In genomic region chr16:1978476-1979120, GRCh38 we compare ENCODE assay signal across 17 cellular contexts. TPM values are rescaled to one million over a fixed set of nuclear protein-coding genes. Genes with fewer than 3 reads are reported as not detected.
DNase-seq lines count a peak whose midpoint lies in the region; ATAC-seq, FAIRE-seq and TF ChIP-seq lines count a peak whose summit lies in the region.
"Had no signal": no experiment of that assay in that cellular context is flagged by ENCODE, and none has a peak within 500 bp of the region (broad histone marks: within the 10 kb centered on the region; RNA-seq: fewer than 3 reads in every experiment).

No MANE protein-coding gene starts in this region.

- DNase-seq in PC-3 (no peak), esophagus squamous epithelium (lab: John Stamatoyannopoulos, UW) (no peak), vagina (ENCODE audit: extremely low spot score in 2 of 2) (no peak), GM19239 (ENCODE audit: insufficient read length, low spot score) (no peak), NCI-H1436 treated with DMSO at 0.1 percent for 48 hours (lab: John Stamatoyannopoulos, UW) (no peak), gastrocnemius medialis (no peak)
- DNase-seq: activated CD4-positive, alpha-beta T cell treated with anti-CD3 and anti-CD28 coated beads, Interleukin-2, amount 10 ng/mL, durations not matched to agents 24 days and 14 days; BE2C; NCI-H1092 treated with DMSO at 0.1 percent for 48 hours had no signal

- no peaks in the 10 kb centered on the region for H4K20me1 ChIP-seq in PC-3 (ENCODE audit: low read length)

- H3K9me3 ChIP-seq in PC-3 (ENCODE audit: low read length) (no peaks in the 10 kb centered on the region), esophagus squamous epithelium (no peaks in the 10 kb centered on the region), mucosa of rectum (ENCODE audit: control insufficient read depth in 2 of 2, low read length in 2 of 2) (no peaks in the 10 kb centered on the region), vagina (no peaks in the 10 kb centered on the region), gastrocnemius medialis (no peaks in the 10 kb centered on the region)
- H3K9me3 ChIP-seq: ascending aorta, BE2C, gastroesophageal sphincter had no signal

- H3K4me1 ChIP-seq in PC-3 (ENCODE audit: insufficient read depth, low read length), result peaks cover 33% of the 10 kb centered on the region
- peaks cover 25 to 72% (median 29%) of the 10 kb centered on the region in 3 donors for H3K4me1 ChIP-seq in esophagus squamous epithelium
- H3K4me1 ChIP-seq in mucosa of rectum (ENCODE audit: control insufficient read depth in 2 of 2, insufficient read depth in 2 of 2, low read length in 2 of 2), result peaks cover 39 to 49% of the 10 kb centered on the region in 2 donors
- peaks cover 21% of the 10 kb centered on the region for H3K4me1 ChIP-seq in vagina
- peaks cover 7 to 11% of the 10 kb centered on the region in 2 donors for H3K4me1 ChIP-seq in gastrocnemius medialis

- intact Hi-C loops in PC-3 (cut with micrococcal nuclease) (no loop called here), esophagus squamous epithelium (cut with DNase I) (no loop called here), vagina (cut with DNase I) (no loop called here), gastrocnemius medialis (cut with DNase I; ENCODE audit: low total_unique reads) (no loop called here)

- H3K4me3 ChIP-seq in PC-3 (ENCODE audit: low read length) (peak overlapping the region; percentile 64; the same call in 1 of the 2 replicates), esophagus squamous epithelium (peak overlapping the region; percentile 36 to 50 (median 44)), mucosa of rectum (ENCODE audit: low read length in 2 of 2) (peak overlapping the region; percentile 54 to 61), vagina (peak overlapping the region in 1 of 2 donors; percentile 32), gastrocnemius medialis (no peak overlapping the region)
- H3K4me3 ChIP-seq: ascending aorta, gastroesophageal sphincter had no signal

- BruUV-seq in PC-3 (replicated peaks; lab: Mats Ljungman, UMichigan), result no TSS peak

- ATAC-seq in PC-3 (no peak), gastrocnemius medialis (no peak)
- ATAC-seq: gastroesophageal sphincter, sciatic nerve, SK-N-SH treated with all-trans-retinoic acid at 6 μM for 48 hours had no signal

- no peaks in the 10 kb centered on the region for H3K36me3 ChIP-seq in PC-3 (ENCODE audit: low read depth, low read length)
- H3K36me3 ChIP-seq in esophagus squamous epithelium, result peaks cover 32 to 53% (median 41%) of the 10 kb centered on the region in 3 donors
- H3K36me3 ChIP-seq in mucosa of rectum (ENCODE audit: control insufficient read depth in 2 of 2, insufficient read depth in 2 of 2, low read length in 2 of 2), result peaks cover 37 to 38% of the 10 kb centered on the region in 2 donors
- H3K36me3 ChIP-seq in vagina, result peaks cover 0 to 41% of the 10 kb centered on the region in 2 donors
- peaks cover 0 to 48% of the 10 kb centered on the region in 2 donors for H3K36me3 ChIP-seq in gastrocnemius medialis

- POLR2A ChIA-PET in PC-3 (lab: Charles Lee; ENCODE audit: unreplicated experiment), result interaction anchor here (0.6 kb wide), 1 partner anchor 14 kb away, joined by 5 read pairs; the partner anchor contains the start of gene RPS2

- no peak for FAIRE-seq in GM19239 (lab: Jason Lieb, UNC)
- FAIRE-seq: colon, kidney had no signal

- H3K9me2 ChIP-seq in PC-3 (replicated peaks; ENCODE audit: low read length), result no peaks in the 10 kb centered on the region

- H3F3A ChIP-seq in PC-3 (ENCODE audit: low read length, unreplicated experiment), result peaks cover 3% of the 10 kb centered on the region

- WGBS in esophagus squamous epithelium, 2 donors, result 90% methylated on average over 4 of the region's 37 CpGs; no CpG with 5 or more reads in 1 of the 2 donors

- no peak for TF ChIP-seq POLR2A in esophagus squamous epithelium (IDR thresholded peaks at IDR 0.05)
- TF ChIP-seq POLR2A in vagina (IDR thresholded peaks at IDR 0.05), result no peak
- TF ChIP-seq POLR2A in gastrocnemius medialis (IDR thresholded peaks at IDR 0.05), result no peak

- H3K9ac ChIP-seq in PC-3 (ENCODE audit: low read length) (no peak overlapping the region), mucosa of rectum (ENCODE audit: low read depth in 1 of 2, low read length in 2 of 2) (peak overlapping the region; percentile 47 to 86)

- H3K79me2 ChIP-seq in PC-3 (ENCODE audit: low read length), result peaks cover 3% of the 10 kb centered on the region

- CTCF ChIA-PET in PC-3 (lab: Charles Lee), result no interaction called here

- H3K27me3 ChIP-seq in PC-3 (ENCODE audit: low read length) (no peaks in the 10 kb centered on the region), esophagus squamous epithelium (peaks cover 0 to 93% (median 13%) of the 10 kb centered on the region in 4 donors), mucosa of rectum (ENCODE audit: control insufficient read depth in 2 of 2, insufficient read depth in 2 of 2, low read length in 2 of 2) (peaks cover 0 to 14% of the 10 kb centered on the region in 2 donors), vagina (no peaks in the 10 kb centered on the region), gastrocnemius medialis (no peaks in the 10 kb centered on the region)

- TF ChIP-seq CTCF in PC-3 (conservative IDR thresholded peaks at IDR 0.05; ENCODE audit: low read depth, low read length) (no peak), esophagus squamous epithelium (IDR thresholded peaks at IDR 0.05) (no peak), vagina (IDR thresholded peaks at IDR 0.05) (no peak), gastrocnemius medialis (IDR thresholded peaks at IDR 0.05 in 4 of 5, conservative IDR thresholded peaks at IDR 0.05 in 1 of 5) (no peak)

- H2AFZ ChIP-seq in PC-3 (ENCODE audit: low read length), result no peak overlapping the region

- in situ Hi-C loops in gastrocnemius medialis (cut with MboI; ENCODE audit: low sequenced_read_pairs in 4 of 4), result no loop called here

- H3K27ac ChIP-seq in PC-3 (ENCODE audit: low read length) (no peak overlapping the region), esophagus squamous epithelium (peak overlapping the region; percentile 52 to 83 (median 80)), mucosa of rectum (ENCODE audit: low read depth in 2 of 2, low read length in 2 of 2) (peak overlapping the region; percentile 96 to 98), vagina (peak overlapping the region; percentile 49), gastrocnemius medialis (no peak overlapping the region)
- H3K27ac ChIP-seq: ascending aorta, gastroesophageal sphincter had no signal

- H3K4me2 ChIP-seq in PC-3 (ENCODE audit: low read length), result peak overlapping the region; percentile 88

RNA-seq across cellular contexts. Expression of gene NOXO1, which starts 2.7 kb away (rescaled TPM):
- total RNA-seq in PC-3 (2014; rRNA removed) (2.4 and 3.4 TPM in 2 replicates), esophagus squamous epithelium (1 to 10 TPM in 2 of 4 donors, under 1 TPM in 2; 0.38 to 4.2 (median 1.8) TPM), vagina (1.2 TPM), gastrocnemius medialis (under 1 TPM in 2 of 4 donors, not detected in 2; 0.33 to 0.46 TPM)
- total RNA-seq: ascending aorta, sciatic nerve, subcutaneous adipose tissue had no signal

RNA-seq across cellular contexts. Expression of gene GFER, which starts 5.4 kb away (rescaled TPM):
- total RNA-seq in PC-3 (2014; rRNA removed), result 66.8 and 77.2 TPM in 2 replicates
- 10 to 100 TPM in 2 of 4 donors, 1 to 10 TPM in 2; 5.6 to 30.4 (median 13.6) TPM for total RNA-seq in esophagus squamous epithelium
- total RNA-seq in vagina, result 11.5 TPM
- total RNA-seq in gastrocnemius medialis, result 10 to 100 TPM; 16.3 to 27.0 (median 20.1) TPM

RNA-seq across cellular contexts. Expression of gene TBL3, which starts 6.7 kb away (rescaled TPM):
- total RNA-seq in PC-3 (2014; rRNA removed) (71.5 and 111 TPM in 2 replicates), esophagus squamous epithelium (10 to 100 TPM; 32.7 to 48.2 (median 36.7) TPM), vagina (44.2 TPM), gastrocnemius medialis (10 to 100 TPM; 48.2 to 79.5 (median 71.4) TPM)

RNA-seq across cellular contexts. Expression of gene SYNGR3, which starts 11.2 kb away (rescaled TPM):
- total RNA-seq in PC-3 (2014; rRNA removed) (1.5 and 2.8 TPM in 2 replicates), esophagus squamous epithelium (1 to 10 TPM in 2 of 4 donors, under 1 TPM in 1, not detected in 1; 0.38 to 1.0 (median 1.0) TPM), vagina (8.3 TPM), gastrocnemius medialis (1 to 10 TPM in 1 of 4 donors, not detected in 3; 2.3 TPM)
- total RNA-seq: subcutaneous adipose tissue had no signal

RNA-seq across cellular contexts. Expression of gene RNF151, which starts 11.9 kb away (rescaled TPM):
- total RNA-seq in PC-3 (2014; rRNA removed), result not detected in 2 replicates
- total RNA-seq in esophagus squamous epithelium, result not detected
- total RNA-seq in vagina, result not detected
- not detected for total RNA-seq in gastrocnemius medialis
- total RNA-seq: activated CD4-positive, alpha-beta T cell treated with anti-CD3 and anti-CD28 coated beads, Interleukin-2, amount 10 ng/mL, durations not matched to agents 24 days and 14 days; ascending aorta; gastroesophageal sphincter; kidney; sciatic nerve; subcutaneous adipose tissue had no signal

Comparison
In these comparisons a context has a peak if more than half of its experiments do, and no peak if none do; other contexts are left out.
1. H3K27ac ChIP-seq: peak in esophagus squamous epithelium (4 of 4), mucosa of rectum (2 of 2) and vagina (single experiment); none in PC-3 (single experiment) and gastrocnemius medialis (0 of 4).
2. H3K4me3 ChIP-seq: peak in PC-3 (single experiment), esophagus squamous epithelium (4 of 4) and mucosa of rectum (2 of 2); none in gastrocnemius medialis (0 of 4).